Comparison of ENCODE assay signal across 1 cellular context in the genomic region with DNA sequence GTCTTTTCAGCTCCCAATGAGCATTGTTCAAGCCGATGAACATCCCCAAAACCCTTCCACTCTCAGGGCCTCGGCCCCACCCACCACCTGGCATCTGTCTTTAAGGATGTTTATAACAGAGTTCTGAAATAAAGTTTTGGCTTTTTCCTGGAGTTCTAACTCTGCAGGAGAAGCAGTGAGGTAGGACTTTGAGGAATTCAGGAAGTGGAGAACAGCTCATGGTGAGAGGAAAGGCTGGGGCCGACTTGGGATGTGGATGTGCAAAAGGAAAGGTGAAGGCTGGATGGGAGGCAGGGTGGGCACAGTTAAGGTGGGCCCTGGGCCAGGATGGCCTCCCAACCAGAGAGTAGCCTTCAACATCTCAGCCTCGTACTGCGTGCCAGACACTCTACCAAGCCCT.
TF ChIP-seq lines count a peak whose summit lies in the region.

No MANE protein-coding gene starts in this region.

TF ChIP-seq in GM23338, 12 proteins besides CTCF, POLR2A, EP300 and RAD21:
- TF ChIP-seq JUNB (IDR thresholded peaks at IDR 0.05; ENCODE audit: unreplicated experiment) (no peak), EZH2phosphoT487 (IDR thresholded peaks at IDR 0.05; ENCODE audit: unreplicated experiment) (no peak), EZH2 (IDR thresholded peaks at IDR 0.05; ENCODE audit: low read depth, unreplicated experiment) (no peak), CREB1 (CRISPR knock-in tag; IDR thresholded peaks at IDR 0.05; ENCODE audit: low read depth) (no peak), STAT1 (IDR thresholded peaks at IDR 0.05; ENCODE audit: unreplicated experiment) (no peak), POLR2AphosphoS5 (IDR thresholded peaks at IDR 0.05; ENCODE audit: low read depth) (no peak)
- TF ChIP-seq, protein P1, sequence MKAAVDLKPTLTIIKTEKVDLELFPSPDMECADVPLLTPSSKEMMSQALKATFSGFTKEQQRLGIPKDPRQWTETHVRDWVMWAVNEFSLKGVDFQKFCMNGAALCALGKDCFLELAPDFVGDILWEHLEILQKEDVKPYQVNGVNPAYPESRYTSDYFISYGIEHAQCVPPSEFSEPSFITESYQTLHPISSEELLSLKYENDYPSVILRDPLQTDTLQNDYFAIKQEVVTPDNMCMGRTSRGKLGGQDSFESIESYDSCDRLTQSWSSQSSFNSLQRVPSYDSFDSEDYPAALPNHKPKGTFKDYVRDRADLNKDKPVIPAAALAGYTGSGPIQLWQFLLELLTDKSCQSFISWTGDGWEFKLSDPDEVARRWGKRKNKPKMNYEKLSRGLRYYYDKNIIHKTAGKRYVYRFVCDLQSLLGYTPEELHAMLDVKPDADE (IDR thresholded peaks at IDR 0.05): no peak
TF ChIP-seq in GM23338: peak in this region for 0.
